ENCODE assay signal across 8 cellular contexts in the genomic region with DNA sequence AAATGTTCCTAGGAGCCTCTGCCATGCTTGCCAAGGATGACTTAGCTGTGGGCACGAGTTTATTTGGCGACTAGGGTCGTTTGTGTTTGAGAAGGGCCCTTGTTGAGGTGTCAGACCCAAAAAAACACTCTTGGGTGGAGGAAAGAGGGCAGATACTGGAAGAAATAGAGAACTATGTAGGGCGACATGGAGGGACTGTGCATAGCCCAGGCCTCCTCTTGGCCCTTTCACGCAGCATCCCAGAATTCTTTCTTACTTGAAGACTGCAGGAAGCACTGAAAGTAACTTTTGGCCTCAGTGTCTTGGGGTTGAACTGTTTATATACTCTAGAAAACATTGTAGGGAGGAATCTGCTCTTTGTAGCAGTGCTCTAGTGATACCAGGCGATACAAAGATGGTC. TPM values are rescaled to one million over a fixed set of nuclear protein-coding genes. Genes with fewer than 3 reads are reported as not detected.
DNase-seq lines count a peak whose midpoint lies in the region; ATAC-seq and TF ChIP-seq lines count a peak whose summit lies in the region.

No MANE protein-coding gene starts in this region.

- H3K27me3 Mint-ChIP-seq in IgD-negative memory B cell: no peaks in the 10 kb centered on the region

- no peak for ATAC-seq in mucosa of descending colon
- ATAC-seq in HG02884 (IDR thresholded peaks at IDR 0.05; ENCODE audit: unreplicated experiment): no peak

- H3K9me3 Mint-ChIP-seq in IgD-negative memory B cell: no peaks in the 10 kb centered on the region

- H3K4me1 ChIP-seq in breast epithelium (no peaks in the 10 kb centered on the region), mucosa of descending colon (ENCODE audit: low read depth) (peaks cover 12% of the 10 kb centered on the region)

- H3K9me3 ChIP-seq in breast epithelium (no peaks in the 10 kb centered on the region), mucosa of descending colon (no peaks in the 10 kb centered on the region)

- peaks cover 20 to 32% (median 28%) of the 10 kb centered on the region in 3 donors for H3K4me1 Mint-ChIP-seq in IgD-negative memory B cell

- H3K36me3 Mint-ChIP-seq in IgD-negative memory B cell: peaks cover 3% of the 10 kb centered on the region

- H3K27ac ChIP-seq in breast epithelium: peak overlapping the region; percentile 82 to 88

- H3K27me3 ChIP-seq in breast epithelium: no peaks in the 10 kb centered on the region

- in situ Hi-C loops in Caki2 (cut with HindIII; ENCODE audit: low pct_unique_long_range_greater_than_20kb, low sequenced_read_pairs): no loop called here

- TF ChIP-seq POLR2A in breast epithelium (IDR thresholded peaks at IDR 0.05): no peak

- intact Hi-C loops in breast epithelium (cut with DNase I; ENCODE audit: low total_unique reads): no loop called here
- intact Hi-C loops in mucosa of descending colon (cut with DNase I, micrococcal nuclease): no loop called here

- no peaks in the 10 kb centered on the region for H3K36me3 ChIP-seq in breast epithelium
- H3K36me3 ChIP-seq in mucosa of descending colon (ENCODE audit: low read depth): no peaks in the 10 kb centered on the region

- peak; percentile 22 for DNase-seq in Caki2 (ENCODE audit: low read depth)
- DNase-seq in breast epithelium (ENCODE audit: low spot score in 2 of 2): no peak
- no peak for DNase-seq in mucosa of descending colon
- DNase-seq in AML-193 (lab: John Stamatoyannopoulos, UW): no peak
- DNase-seq in AG08395 (ENCODE audit: low spot score): no peak
- DNase-seq in T1000 (lab: John Stamatoyannopoulos, UW): no peak

- TF ChIP-seq CTCF in breast epithelium (IDR thresholded peaks at IDR 0.05) (no peak), mucosa of descending colon (IDR thresholded peaks at IDR 0.05) (no peak)

- H3K4me3 ChIP-seq in breast epithelium (peak overlapping the region; percentile 83 to 96 (median 93)), mucosa of descending colon (peak overlapping the region; percentile 89)

- H3K4me3 Mint-ChIP-seq in IgD-negative memory B cell: peak overlapping the region; percentile 95 to 99 (median 98)

- H3K27ac Mint-ChIP-seq in IgD-negative memory B cell: peak overlapping the region; percentile 84 to 98 (median 93)

RNA-seq across cellular contexts. Expression of a gene that starts 0.9 kb away (rescaled TPM):
- total RNA-seq in Caki2 (2014; rRNA removed; shearing (Covaris generic); ENCODE audit: low replicate concordance): 24.2 and 41.8 TPM in 2 replicates
- polyA plus RNA-seq in IgD-negative memory B cell: 39.2 TPM
- total RNA-seq in breast epithelium (10 to 100 TPM; 33.1 to 49.0 (median 34.2) TPM), mucosa of descending colon (10 to 100 TPM; 26.4 to 50.2 (median 33.1) TPM)

RNA-seq across cellular contexts. Expression of a gene that starts 15.5 kb away (rescaled TPM):
- total RNA-seq in Caki2 (2014; rRNA removed; shearing (Covaris generic); ENCODE audit: low replicate concordance): 16.1 and 33.7 TPM in 2 replicates
- polyA plus RNA-seq in IgD-negative memory B cell: 25.5 TPM
- total RNA-seq in breast epithelium (10 to 100 TPM in 2 of 3 donors, 1 to 10 TPM in 1; 6.9 to 19.9 (median 14.7) TPM), mucosa of descending colon (10 to 100 TPM; 11.9 to 14.0 (median 12.1) TPM)
